In the genomic region with DNA sequence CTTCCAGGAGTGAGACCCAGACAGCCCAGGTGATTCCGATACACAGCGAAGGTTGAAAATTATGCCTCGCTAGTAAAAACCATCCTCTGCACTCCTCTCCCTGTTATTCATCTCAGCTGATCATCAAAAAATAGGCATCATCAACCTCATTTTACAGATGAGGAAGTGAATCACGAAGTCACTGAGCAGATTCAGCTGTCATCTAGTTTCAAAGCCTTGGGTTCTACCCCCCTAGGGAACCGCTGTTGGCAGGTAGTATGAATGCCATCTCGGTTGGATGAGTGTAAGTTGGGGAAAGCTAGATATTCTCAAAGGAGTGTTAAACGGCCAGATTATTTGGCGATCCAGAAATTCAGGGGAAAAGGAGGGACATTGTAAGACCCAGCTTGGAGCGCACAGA, we compare ENCODE assay signal across 19 cellular contexts. TPM values are rescaled to one million over a fixed set of nuclear protein-coding genes. Genes with fewer than 3 reads are reported as not detected.
DNase-seq lines count a peak whose midpoint lies in the region; ATAC-seq and TF ChIP-seq lines count a peak whose summit lies in the region.
"Had no signal": no experiment of that assay in that cellular context is flagged by ENCODE, and none has a peak within 500 bp of the region (broad histone marks: within the 10 kb centered on the region; RNA-seq: fewer than 3 reads in every experiment).

No MANE protein-coding gene starts in this region.

- peaks cover 7% of the 10 kb centered on the region for H3K4me1 Mint-ChIP-seq in neural progenitor cell

- H3K27me3 Mint-ChIP-seq in neural progenitor cell (ENCODE audit: insufficient read depth, low read depth): peaks cover 41% of the 10 kb centered on the region

- no peaks in the 10 kb centered on the region for H3K36me3 Mint-ChIP-seq in neural progenitor cell
- H3K36me3 Mint-ChIP-seq: CD8-positive, alpha-beta memory T cell had no signal

- H3K4me2 ChIP-seq in neural progenitor cell: no peak overlapping the region

- no peak overlapping the region for H3K27ac ChIP-seq in neural progenitor cell
- no peak overlapping the region for H3K27ac ChIP-seq in upper lobe of right lung

- H3K9me3 ChIP-seq in neural progenitor cell (ENCODE audit: low read depth): no peaks in the 10 kb centered on the region
- no peaks in the 10 kb centered on the region for H3K9me3 ChIP-seq in upper lobe of right lung
- H3K9me3 ChIP-seq: HAP-1 had no signal

- no peak for TF ChIP-seq CTCF in neural progenitor cell (IDR thresholded peaks at IDR 0.05)
- TF ChIP-seq CTCF in upper lobe of right lung (IDR thresholded peaks at IDR 0.05): no peak

- H3F3A ChIP-seq in neural progenitor cell (ENCODE audit: low read depth): no peaks in the 10 kb centered on the region

- DNase-seq in activated CD8-positive, alpha-beta memory T cell treated with anti-CD3 and anti-CD28 coated beads for 24 hours: peak; percentile 21
- no peak for DNase-seq in activated CD8-positive, alpha-beta memory T cell treated with anti-CD3 and anti-CD28 coated beads, Interleukin-2, amount 50 U/mL, for 4 hours
- DNase-seq in LHCN-M2 (ENCODE audit: low read depth) (peak; percentile 12), germinal center (ENCODE audit: low spot score) (peak; percentile 67), iPS-NIHi11 (ENCODE audit: low spot score) (no peak), neural progenitor cell (ENCODE audit: low spot score) (no peak), upper lobe of right lung (no peak)
- no peak for DNase-seq in stimulated activated CD4-positive, alpha-beta T cell treated with anti-CD3 and anti-CD28 coated beads, Interleukin-4, amount 100 ng/mL, for 24 hours
- DNase-seq: 8988T; CD8-positive, alpha-beta memory T cell; DMS79; Kasumi-1; NCI-H1436; NCI-H2029 treated with DMSO at 0.1 percent for 48 hours; NCI-H2171 treated with DMSO at 0.1 percent for 48 hours; NCI-H748 treated with DMSO at 0.1 percent for 48 hours had no signal

- H3K27me3 ChIP-seq in neural progenitor cell (peaks cover 66% of the 10 kb centered on the region), upper lobe of right lung (peaks cover 29% of the 10 kb centered on the region)

- no peak overlapping the region for H3K9ac ChIP-seq in neural progenitor cell

- no peaks in the 10 kb centered on the region for H3K9me3 Mint-ChIP-seq in neural progenitor cell
- H3K9me3 Mint-ChIP-seq: CD8-positive, alpha-beta memory T cell had no signal

- H3K79me2 ChIP-seq in neural progenitor cell (ENCODE audit: low read depth): no peaks in the 10 kb centered on the region

- no peak overlapping the region for H3K4me3 Mint-ChIP-seq in neural progenitor cell
- H3K4me3 Mint-ChIP-seq: CD8-positive, alpha-beta memory T cell had no signal

- H3K4me3 ChIP-seq in neural progenitor cell (no peak overlapping the region), upper lobe of right lung (no peak overlapping the region)
- H3K4me3 ChIP-seq: HAP-1 had no signal

- ATAC-seq in upper lobe of right lung: no peak

- H4K20me1 ChIP-seq in neural progenitor cell (ENCODE audit: low read depth): no peaks in the 10 kb centered on the region

- H3K36me3 ChIP-seq in neural progenitor cell: no peaks in the 10 kb centered on the region
- no peaks in the 10 kb centered on the region for H3K36me3 ChIP-seq in upper lobe of right lung
- H3K36me3 ChIP-seq: HAP-1 had no signal

- H3K27ac Mint-ChIP-seq in neural progenitor cell: no peak overlapping the region
- H3K27ac Mint-ChIP-seq: CD8-positive, alpha-beta memory T cell had no signal

- peaks cover 10% of the 10 kb centered on the region for H3K4me1 ChIP-seq in neural progenitor cell
- no peaks in the 10 kb centered on the region for H3K4me1 ChIP-seq in upper lobe of right lung

- no peak overlapping the region for H2AFZ ChIP-seq in neural progenitor cell (replicated peaks)

- intact Hi-C loops in upper lobe of right lung (cut with DNase I): no loop called here

RNA-seq across cellular contexts. Expression of a gene that starts 2.0 kb away (rescaled TPM):
- total RNA-seq in LHCN-M2 (2014; rRNA removed): 0.86 TPM in 1 of 2 replicates, not detected in the other
- polyA plus RNA-seq in LHCN-M2 (2012): 0.39 TPM
- 0.36 and 1.3 TPM in 2 replicates for total RNA-seq in neural progenitor cell (ENCODE audit: low replicate concordance)
- total RNA-seq in upper lobe of right lung: 4.8 TPM
- total RNA-seq: CD8-positive, alpha-beta memory T cell; NCI-H460 had no signal
- polyA plus RNA-seq: BJ; CD8-positive, alpha-beta memory T cell had no signal

RNA-seq across cellular contexts. Expression of a gene that starts 42.6 kb away (rescaled TPM):
- total RNA-seq in LHCN-M2 (2014; rRNA removed) (not detected in 2 replicates), neural progenitor cell (ENCODE audit: low replicate concordance) (0.22 TPM in 1 of 2 replicates, not detected in the other), upper lobe of right lung (not detected)
- polyA plus RNA-seq in LHCN-M2 (2012): not detected
- total RNA-seq: CD8-positive, alpha-beta memory T cell; NCI-H460 had no signal
- polyA plus RNA-seq: BJ; CD8-positive, alpha-beta memory T cell had no signal

Comparison
In these comparisons a context has a peak if more than half of its experiments do, and no peak if none do; other contexts are left out.
1. DNase-seq: peak in activated CD8-positive, alpha-beta memory T cell treated with anti-CD3 and anti-CD28 coated beads for 24 hours (single experiment), LHCN-M2 (single experiment) and germinal center (single experiment); none in activated CD8-positive, alpha-beta memory T cell treated with anti-CD3 and anti-CD28 coated beads, Interleukin-2, amount 50 U/mL, for 4 hours (single experiment), iPS-NIHi11 (single experiment), stimulated activated CD4-positive, alpha-beta T cell treated with anti-CD3 and anti-CD28 coated beads, Interleukin-4, amount 100 ng/mL, for 24 hours (single experiment), neural progenitor cell (single experiment) and upper lobe of right lung (single experiment).